In the genomic region with DNA sequence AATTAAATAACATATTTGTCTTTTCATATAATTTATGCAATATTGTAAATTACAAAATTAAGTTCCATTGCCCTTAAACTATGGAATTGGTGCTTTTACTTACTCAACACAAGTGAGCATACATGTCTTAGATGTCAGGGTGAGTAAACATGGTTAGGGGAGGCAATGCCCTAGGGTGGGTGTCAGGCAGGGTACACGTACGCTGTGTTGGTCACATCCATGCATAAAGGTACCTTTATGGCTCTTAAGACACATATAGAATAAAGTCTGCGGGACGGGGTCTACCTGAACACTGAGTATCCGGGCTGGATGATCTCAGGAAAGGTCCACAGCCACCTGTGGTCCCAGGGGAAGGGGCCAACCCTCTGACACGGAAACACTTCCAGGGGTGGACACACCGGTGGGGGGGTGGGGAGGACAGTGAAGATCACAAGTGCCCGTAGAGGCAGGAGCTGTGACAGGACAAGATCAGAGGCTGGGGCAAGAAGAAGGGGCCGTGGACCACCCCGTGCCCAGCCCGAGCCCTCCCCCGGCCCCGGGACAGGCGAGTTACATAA, we compare ENCODE assay signal across 8 cellular contexts. TPM values are rescaled to one million over a fixed set of nuclear protein-coding genes. Genes with fewer than 3 reads are reported as not detected.
DNase-seq lines count a peak whose midpoint lies in the region; ATAC-seq lines count a peak whose summit lies in the region.

No MANE protein-coding gene starts in this region.

- H3K27ac ChIP-seq in ectodermal cell (ENCODE audit: insufficient read depth, low read depth, low read length, poor library complexity, severe bottlenecking): no peak overlapping the region

- H3K4me1 ChIP-seq in ectodermal cell (ENCODE audit: control insufficient read depth, insufficient read depth, low read length): peaks cover 12% of the 10 kb centered on the region

- peaks cover 32% of the 10 kb centered on the region for H3K4me1 Mint-ChIP-seq in T-helper 2 cell treated with Interferon-gamma antibody and Interleukin-4, amounts not matched to agents 5 μg/mL and 100 μg/mL, for 36 hours (ENCODE audit: low read depth)
- peaks cover 19 to 27% (median 22%) of the 10 kb centered on the region in 3 donors for H3K4me1 Mint-ChIP-seq in T-cell
- H3K4me1 Mint-ChIP-seq in naive thymus-derived CD8-positive, alpha-beta T cell: peaks cover 10 to 24% (median 22%) of the 10 kb centered on the region in 4 donors

- ATAC-seq in HG03103 (IDR thresholded peaks at IDR 0.05; ENCODE audit: low read depth, unreplicated experiment): peak; percentile 5
- ATAC-seq in T-cell (replicated peaks in 1 of 4): no peak
- peak in 1 of 2 donors; percentile 2 for ATAC-seq in naive thymus-derived CD8-positive, alpha-beta T cell

- H3K27me3 Mint-ChIP-seq in T-helper 2 cell treated with Interferon-gamma antibody and Interleukin-4, amounts not matched to agents 5 μg/mL and 100 μg/mL, for 36 hours (ENCODE audit: low read depth): peaks cover 9% of the 10 kb centered on the region
- peaks cover 0 to 14% of the 10 kb centered on the region in 2 donors for H3K27me3 Mint-ChIP-seq in T-cell
- peaks cover 0 to 12% (median 2%) of the 10 kb centered on the region in 5 donors for H3K27me3 Mint-ChIP-seq in naive thymus-derived CD8-positive, alpha-beta T cell

- POLR2A ChIA-PET in T-cell (lab: Charles Lee): interaction anchor here in 1 of 2 donors (0.5 kb wide), 1 partner anchor 430 kb away, joined by 8 read pairs; no protein-coding TSS in a partner anchor
- POLR2A ChIA-PET in naive thymus-derived CD8-positive, alpha-beta T cell (lab: Charles Lee): interaction anchor here (1.2 kb wide), 2 partner anchors 100 to 183 kb away, joined by 3 to 4 read pairs; a partner anchor contains a TSS

- WGBS in ectodermal cell, 2 experiments: 6 to 7% methylated on average over 14 of the region's 14 CpGs

- CTCF ChIA-PET in T-cell (lab: Charles Lee): interaction anchor here (1.1 to 1.6 kb wide), 3 partner anchors 8 to 100 kb away, joined by 4 to 14 read pairs (median 5); a partner anchor contains a TSS

- H3K9me3 Mint-ChIP-seq in T-helper 2 cell treated with Interferon-gamma antibody and Interleukin-4, amounts not matched to agents 5 μg/mL and 100 μg/mL, for 36 hours: no peaks in the 10 kb centered on the region
- no peaks in the 10 kb centered on the region for H3K9me3 Mint-ChIP-seq in T-cell
- no peaks in the 10 kb centered on the region for H3K9me3 Mint-ChIP-seq in naive thymus-derived CD8-positive, alpha-beta T cell

- H3K27ac Mint-ChIP-seq in T-helper 2 cell treated with Interferon-gamma antibody and Interleukin-4, amounts not matched to agents 5 μg/mL and 100 μg/mL, for 36 hours: peak overlapping the region; percentile 92
- H3K27ac Mint-ChIP-seq in T-cell: peak overlapping the region in 1 of 2 donors; percentile 64
- peak overlapping the region in 9 of 10 donors; percentile 31 to 94 (median 87) for H3K27ac Mint-ChIP-seq in naive thymus-derived CD8-positive, alpha-beta T cell

- no peaks in the 10 kb centered on the region for H3K36me3 ChIP-seq in ectodermal cell (ENCODE audit: control insufficient read depth, insufficient read depth, low read length)

- peak overlapping the region; percentile 93 for H3K4me3 Mint-ChIP-seq in T-helper 2 cell treated with Interferon-gamma antibody and Interleukin-4, amounts not matched to agents 5 μg/mL and 100 μg/mL, for 36 hours
- peak overlapping the region; percentile 86 to 89 (median 88) for H3K4me3 Mint-ChIP-seq in T-cell
- H3K4me3 Mint-ChIP-seq in naive thymus-derived CD8-positive, alpha-beta T cell: peak overlapping the region; percentile 84 to 96 (median 92)

- H3K4me3 ChIP-seq in ectodermal cell (ENCODE audit: insufficient read depth, low read depth, low read length): peak overlapping the region; percentile 94

- H3K27me3 ChIP-seq in ectodermal cell (ENCODE audit: control insufficient read depth, insufficient read depth, low read length, poor library complexity, severe bottlenecking): peaks cover 16% of the 10 kb centered on the region

- no peaks in the 10 kb centered on the region for H3K9me3 ChIP-seq in ectodermal cell (ENCODE audit: control insufficient read depth, low read length)

- H3K36me3 Mint-ChIP-seq in T-helper 2 cell treated with Interferon-gamma antibody and Interleukin-4, amounts not matched to agents 5 μg/mL and 100 μg/mL, for 36 hours (ENCODE audit: low read depth): peaks cover 5% of the 10 kb centered on the region
- H3K36me3 Mint-ChIP-seq in T-cell: peaks cover under 1% of the 10 kb centered on the region
- peaks cover 0 to under 1% (median 0%) of the 10 kb centered on the region in 3 donors for H3K36me3 Mint-ChIP-seq in naive thymus-derived CD8-positive, alpha-beta T cell

- DNase-seq in T-helper 2 cell treated with Interferon-gamma antibody and Interleukin-4, amounts not matched to agents 5 μg/mL and 100 μg/mL, for 36 hours (ENCODE audit: low spot score): no peak
- DNase-seq in T-helper 2 cell: no peak
- peak in 3 of 34 experiments; percentile 1 to 28 (median 4) for DNase-seq in T-cell
- DNase-seq in naive thymus-derived CD8-positive, alpha-beta T cell: peak in 1 of 10 donors; percentile 5
- no peak for DNase-seq in NCI-H2227 treated with DMSO at 0.1 percent for 48 hours (lab: John Stamatoyannopoulos, UW)
- DNase-seq in COLO829 (ENCODE audit: low spot score): no peak

RNA-seq across cellular contexts. Expression of a gene that starts 0.7 kb away (rescaled TPM):
- 1 to 10 TPM; 1.6 to 7.3 (median 5.3) TPM for total RNA-seq in T-cell
- 14.7 TPM for polyA plus RNA-seq in ectodermal cell (2013, experiment 1 of 4)
- 12.5 TPM for polyA plus RNA-seq in ectodermal cell (2013, experiment 2 of 4)
- 13.0 TPM for polyA plus RNA-seq in ectodermal cell (2013, experiment 3 of 4)
- 14.7 TPM for polyA plus RNA-seq in ectodermal cell (2013, experiment 4 of 4)
- 1 to 10 TPM; 8.2 to 8.7 TPM for total RNA-seq in naive thymus-derived CD8-positive, alpha-beta T cell
- 1 to 10 TPM; 3.6 to 4.2 (median 4.1) TPM for polyA plus RNA-seq in naive thymus-derived CD8-positive, alpha-beta T cell
